ENCODE assay signal across 20 cellular contexts in the genomic region with DNA sequence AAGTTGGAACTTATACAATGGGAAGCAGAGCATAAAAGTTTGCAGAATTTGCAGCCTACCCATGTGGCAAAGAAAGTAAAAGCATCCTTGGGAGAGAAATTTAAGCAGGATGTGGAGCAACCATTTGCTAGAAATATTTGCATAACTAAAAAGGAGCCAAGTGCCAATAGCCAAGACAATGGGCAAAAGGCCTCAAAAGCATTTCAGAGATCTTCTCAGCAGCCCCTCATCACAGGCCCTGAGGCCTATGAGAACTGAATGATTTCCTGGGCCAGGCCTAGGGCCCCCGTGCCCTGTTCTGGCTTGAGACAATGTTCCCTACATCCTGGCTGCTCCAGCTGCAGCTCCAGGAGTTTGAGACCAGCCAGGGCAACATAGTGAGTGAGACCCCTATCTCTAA. TPM values are rescaled to one million over a fixed set of nuclear protein-coding genes. Genes with fewer than 3 reads are reported as not detected.
"Had no signal": no experiment of that assay in that cellular context is flagged by ENCODE, and none has a peak within 500 bp of the region (broad histone marks: within the 10 kb centered on the region; RNA-seq: fewer than 3 reads in every experiment).

No MANE protein-coding gene starts in this region.

- H3K9ac ChIP-seq: SK-N-SH had no signal

- H3K27ac Mint-ChIP-seq: T-cell had no signal

- ATAC-seq: Panc1, PC-3, T-cell had no signal

- H3K9me3 ChIP-seq: SK-N-SH had no signal

- H3K4me2 ChIP-seq: SK-N-SH had no signal

- DNase-seq: IMR-90, Kasumi-1, KG1, MM.1S, NCI-H1092 treated with DMSO at 0.1 percent for 48 hours, NCI-H1436, NCI-H187, NCI-H2029, NCI-H2107, NCI-H2227 treated with DMSO at 0.1 percent for 48 hours, NCI-H524, NCI-H69, NCI-H774, PC-3, SHP77, SK-N-SH, SW 1271, T-cell had no signal

- H3K4me1 Mint-ChIP-seq: T-cell had no signal

- H3K36me3 Mint-ChIP-seq: T-cell had no signal

- H3K4me3 Mint-ChIP-seq: T-cell had no signal

- H3K9me3 Mint-ChIP-seq: T-cell had no signal

- H3K27ac ChIP-seq: RWPE1 had no signal

RNA-seq across cellular contexts. Expression of a gene that starts 34.9 kb away (rescaled TPM):
- total RNA-seq: IMR-90, T-cell had no signal
